8 cellular contexts compared by ENCODE assay signal in genomic region chr18:9707381-9708056, GRCh38. TPM values are rescaled to one million over a fixed set of nuclear protein-coding genes. Genes with fewer than 3 reads are reported as not detected.
DNase-seq lines count a peak whose midpoint lies in the region; ATAC-seq and TF ChIP-seq lines count a peak whose summit lies in the region.

No MANE protein-coding gene starts in this region.

- 2% methylated on average over 31 of the region's 31 CpGs for WGBS in aorta, 2 donors

- no peaks in the 10 kb centered on the region for H3K9me3 ChIP-seq in CD4-positive, alpha-beta T cell (ENCODE audit: control insufficient read depth, low read length)
- no peaks in the 10 kb centered on the region for H3K9me3 ChIP-seq in HUES48 (ENCODE audit: control insufficient read depth, insufficient read depth, low read length)
- no peaks in the 10 kb centered on the region for H3K9me3 ChIP-seq in aorta (ENCODE audit: control insufficient read depth, low read length)

- peaks cover 28% of the 10 kb centered on the region for H3K4me1 ChIP-seq in HUES48 (ENCODE audit: control insufficient read depth, insufficient read depth, low read length)
- peaks cover 0 to 3% of the 10 kb centered on the region in 2 donors for H3K4me1 ChIP-seq in aorta (ENCODE audit: control insufficient read depth in 1 of 2, insufficient read depth in 2 of 2, low read length in 2 of 2)

- no peak overlapping the region; the same call in 1 of the 2 replicates for H3K9ac ChIP-seq in HUES48 (ENCODE audit: low read depth, low read length)

- no peak for TF ChIP-seq CTCF in CD4-positive, alpha-beta T cell (IDR thresholded peaks at IDR 0.05)

- H3K27ac Mint-ChIP-seq in CD4-positive, alpha-beta T cell, result no peak overlapping the region

- ATAC-seq in CD4-positive, alpha-beta T cell (ENCODE audit: poor library complexity), result no peak
- peak; percentile 41 for ATAC-seq in aorta (ENCODE audit: low FRiP score)
- ATAC-seq in GM19035 (IDR thresholded peaks at IDR 0.05; ENCODE audit: unreplicated experiment), result no peak

- H3K27me3 Mint-ChIP-seq in CD4-positive, alpha-beta T cell, result peaks cover 67% of the 10 kb centered on the region

- no peak overlapping the region for H3K27ac ChIP-seq in CD4-positive, alpha-beta T cell (ENCODE audit: low read depth, low read length)
- H3K27ac ChIP-seq in HUES48 (ENCODE audit: low read depth, low read length) (no peak overlapping the region), cingulate gyrus (ENCODE audit: low read depth, low read length) (peak overlapping the region; percentile 93), aorta (ENCODE audit: low read depth in 1 of 2, low read length in 2 of 2) (peak overlapping the region; percentile 60 to 92)

- peak overlapping the region; percentile 45 for H3K4me3 Mint-ChIP-seq in CD4-positive, alpha-beta T cell

- no peaks in the 10 kb centered on the region for H3K9me3 Mint-ChIP-seq in CD4-positive, alpha-beta T cell

- intact Hi-C loops in CD4-positive, alpha-beta T cell (cut with DNase I, micrococcal nuclease), result no loop called here
- intact Hi-C loops in aorta (cut with DNase I), result loop anchor here in 1 of 2 donors (10.0 kb wide), 1 partner anchor 207 kb away; the partner anchor contains the start of gene VAPA

- CTCF ChIA-PET in CD4-positive, alpha-beta T cell (lab: Charles Lee), result no interaction called here

- POLR2A ChIA-PET in CD4-positive, alpha-beta T cell (lab: Charles Lee), result no interaction called here

- peaks cover 15% of the 10 kb centered on the region for H3K4me1 Mint-ChIP-seq in CD4-positive, alpha-beta T cell (ENCODE audit: low read depth)

- DNase-seq in CD4-positive, alpha-beta T cell, result no peak
- DNase-seq in mesenteric fat pad (ENCODE audit: low spot score), result peak; percentile 20
- no peak for DNase-seq in aorta
- DNase-seq in hippocampal formation (lab: John Stamatoyannopoulos, UW), result no peak
- no peak for DNase-seq in mucosa of gallbladder (ENCODE audit: low spot score)

- no peaks in the 10 kb centered on the region for H3K36me3 Mint-ChIP-seq in CD4-positive, alpha-beta T cell (ENCODE audit: low read depth)

- H3K36me3 ChIP-seq in HUES48 (ENCODE audit: control insufficient read depth, insufficient read depth, low read length), result no peaks in the 10 kb centered on the region
- no peaks in the 10 kb centered on the region for H3K36me3 ChIP-seq in aorta (ENCODE audit: control insufficient read depth in 1 of 2, insufficient read depth in 2 of 2, low read length in 1 of 2)

- H3K27me3 ChIP-seq in CD4-positive, alpha-beta T cell (ENCODE audit: control insufficient read depth, insufficient read depth, low read length), result peaks cover 75% of the 10 kb centered on the region
- H3K27me3 ChIP-seq in HUES48 (ENCODE audit: control insufficient read depth, insufficient read depth, low read length) (peaks cover 47% of the 10 kb centered on the region), aorta (ENCODE audit: control insufficient read depth in 1 of 2, insufficient read depth in 2 of 2, low read length in 1 of 2) (no peaks in the 10 kb centered on the region)

- H3K4me3 ChIP-seq in HUES48 (ENCODE audit: low read depth, low read length), result peak overlapping the region; percentile 74
- H3K4me3 ChIP-seq in aorta (ENCODE audit: low read length in 2 of 2), result peak overlapping the region; percentile 0 to 44

RNA-seq across cellular contexts. Expression of gene RAB31, which starts 0.6 kb away (rescaled TPM):
- 1 to 10 TPM; 1.1 to 1.3 TPM for total RNA-seq in CD4-positive, alpha-beta T cell
- 80.7 TPM for total RNA-seq in mesenteric fat pad
- 100 to 1,000 TPM; 107 to 145 TPM for total RNA-seq in aorta
- polyA plus RNA-seq in aorta, result 10 to 100 TPM; 57.6 to 75.1 TPM
- 30.3 TPM for total RNA-seq in mucosa of gallbladder

Comparison
In these comparisons a context has a peak if more than half of its experiments do, and no peak if none do; other contexts are left out.
1. H3K27ac ChIP-seq: peak in cingulate gyrus (single experiment) and aorta (2 of 2); none in CD4-positive, alpha-beta T cell (single experiment) and HUES48 (single experiment).
2. RNA of gene RAB31, which starts 0.6 kb away (total RNA-seq): 107 to 145 TPM in aorta, 80.7 TPM in mesenteric fat pad (single experiment) and 30.3 TPM in mucosa of gallbladder (single experiment); 1.1 to 1.3 TPM in CD4-positive, alpha-beta T cell; every median in the first group is over 10 times any median in the second.